Comparison of ENCODE assay signal across 17 cellular contexts in genomic region chr9:122939611-122940010, GRCh38. TPM values are rescaled to one million over a fixed set of nuclear protein-coding genes. Genes with fewer than 3 reads are reported as not detected.
A peak's percentile ranks its signal among the peaks of the same experiment; 100 is the strongest.
DNase-seq lines count a peak whose midpoint lies in the region; ATAC-seq and TF ChIP-seq lines count a peak whose summit lies in the region.
"Had no signal": no experiment of that assay in that cellular context is flagged by ENCODE, and none has a peak within 500 bp of the region (broad histone marks: within the 10 kb centered on the region; RNA-seq: fewer than 3 reads in every experiment).

No MANE protein-coding gene starts in this region.

- H2AFZ ChIP-seq in H9 (ENCODE audit: low read length) = no peak overlapping the region

- no peaks in the 10 kb centered on the region for H3K9me3 ChIP-seq in H9 (ENCODE audit: control insufficient read depth, low read depth, low read length)
- H3K9me3 ChIP-seq: left lung had no signal

- no peak overlapping the region for H2BK20ac ChIP-seq in H9 (ENCODE audit: low read depth, low read length, poor library complexity, severe bottlenecking)

- H3K36me3 Mint-ChIP-seq in activated T-cell treated with anti-CD3 and anti-CD28 coated beads, Interleukin-2, amount 50 U/mL, for 4 hours (ENCODE audit: insufficient read depth) = peaks cover 6% of the 10 kb centered on the region
- peaks cover 6 to 33% (median 26%) of the 10 kb centered on the region in 3 experiments for H3K36me3 Mint-ChIP-seq in H9 (ENCODE audit: insufficient read depth in 1 of 3, low read depth in 3 of 3)
- H3K36me3 Mint-ChIP-seq in activated naive CD4-positive, alpha-beta T cell treated with anti-CD3 and anti-CD28 coated beads, Interleukin-2, amount 50 U/mL, for 72 hours = peaks cover 13 to 14% of the 10 kb centered on the region in 2 donors
- H3K36me3 Mint-ChIP-seq in neural crest cell (ENCODE audit: low read depth) = peaks cover 6% of the 10 kb centered on the region

- H3K27me3 Mint-ChIP-seq in activated T-cell treated with anti-CD3 and anti-CD28 coated beads, Interleukin-2, amount 50 U/mL, for 4 hours (ENCODE audit: low read depth) = no peaks in the 10 kb centered on the region
- no peaks in the 10 kb centered on the region for H3K27me3 Mint-ChIP-seq in H9 (ENCODE audit: low read depth)
- no peaks in the 10 kb centered on the region for H3K27me3 Mint-ChIP-seq in neural crest cell (ENCODE audit: low read depth)

- H2BK120ac ChIP-seq in H9 (ENCODE audit: low read depth, low read length, poor library complexity, severe bottlenecking) = no peak overlapping the region

- no peak overlapping the region for H3K4me2 ChIP-seq in H9 (ENCODE audit: insufficient read depth, insufficient read length, low read length)

- peaks cover 3% of the 10 kb centered on the region for H3K23me2 ChIP-seq in H9 (ENCODE audit: insufficient read length, low read depth, low read length, poor library complexity, severe bottlenecking)

- no peak overlapping the region for H3K18ac ChIP-seq in H9 (ENCODE audit: insufficient read length, low read depth, low read length)

- no peak overlapping the region for H2BK5ac ChIP-seq in H9 (ENCODE audit: insufficient read length, low read length)

- no peak overlapping the region for H3K14ac ChIP-seq in H9 (ENCODE audit: insufficient read depth, low read length)

- no peak overlapping the region for H2AK5ac ChIP-seq in H9 (ENCODE audit: insufficient read length, low read length)

- peak overlapping the region; percentile 72 for H3K27ac ChIP-seq in H9 (ENCODE audit: insufficient read length, low read depth, low read length)
- H3K27ac ChIP-seq: foreskin keratinocyte had no signal

- H3K4ac ChIP-seq in H9 (ENCODE audit: low read depth, low read length) = no peak overlapping the region

- no peak overlapping the region for H2BK15ac ChIP-seq in H9 (ENCODE audit: low read depth, low read length)

- no peaks in the 10 kb centered on the region for H3K79me1 ChIP-seq in H9 (ENCODE audit: insufficient read depth, low read depth, low read length, poor library complexity, severe bottlenecking)

- H3K4me1 Mint-ChIP-seq in activated T-cell treated with anti-CD3 and anti-CD28 coated beads, Interleukin-2, amount 50 U/mL, for 4 hours (ENCODE audit: low read depth) = peaks cover 23% of the 10 kb centered on the region
- H3K4me1 Mint-ChIP-seq in H9 (peaks cover 11 to 17% of the 10 kb centered on the region in 2 experiments), neural crest cell (peaks cover 23% of the 10 kb centered on the region)

- no peak for DNase-seq in activated T-cell treated with anti-CD3 and anti-CD28 coated beads, Interleukin-2, amount 50 U/mL, for 4 hours
- no peak for DNase-seq in activated T-cell treated with anti-CD3 and anti-CD28 coated beads, Interleukin-2, amount 50 U/mL, for 1 hour
- DNase-seq in H9 = no peak
- no peak for DNase-seq in activated naive CD4-positive, alpha-beta T cell treated with anti-CD3 and anti-CD28 coated beads, Interleukin-2, amount 50 U/mL, for 72 hours (ENCODE audit: low spot score in 2 of 2)
- DNase-seq in neural crest cell (ENCODE audit: low read depth, low spot score) = no peak
- no peak for DNase-seq in OCI-M1 (lab: John Stamatoyannopoulos, UW)
- DNase-seq in NCI-H2107 (lab: John Stamatoyannopoulos, UW) = no peak
- DNase-seq in NCI-H748 treated with DMSO at 0.1 percent for 48 hours (lab: John Stamatoyannopoulos, UW) = no peak
- DNase-seq: amniotic stem cell, DMS 273 treated with DMSO at 0.1 percent for 48 hours, foreskin keratinocyte, left lung, NCI-H1436, NCI-H226, substantia nigra had no signal

- no peak overlapping the region for H2BK12ac ChIP-seq in H9 (ENCODE audit: insufficient read length, low read depth, low read length)

- H3K56ac ChIP-seq in H9 (ENCODE audit: insufficient read length, low read depth, low read length) = no peak overlapping the region

- no peak overlapping the region for H3K9ac ChIP-seq in H9 (ENCODE audit: extremely low read depth, insufficient read length, low read length)

- peaks cover 18% of the 10 kb centered on the region; the same call in 1 of the 2 replicates for H3K79me2 ChIP-seq in H9 (ENCODE audit: insufficient read depth, low read length)

- H3K4me3 Mint-ChIP-seq in activated T-cell treated with anti-CD3 and anti-CD28 coated beads, Interleukin-2, amount 50 U/mL, for 4 hours = peak overlapping the region; percentile 51
- H3K4me3 Mint-ChIP-seq in H9 = 0 out of 5 replicates have a peak overlapping the region, but pooled peaks of 1 of the 2 experiments have one; percentile 12
- H3K4me3 Mint-ChIP-seq in neural crest cell = peak overlapping the region; percentile 8

- peaks cover 2% of the 10 kb centered on the region; the same call in 1 of the 2 replicates for H3K4me1 ChIP-seq in H9 (ENCODE audit: insufficient read depth, low read length)

- H4K5ac ChIP-seq in H9 (ENCODE audit: insufficient read length, low read depth, low read length) = no peak overlapping the region

- no peak for TF ChIP-seq CTCF in H9 (conservative IDR thresholded peaks at IDR 0.05)
- TF ChIP-seq CTCF in neural crest cell (conservative IDR thresholded peaks at IDR 0.05) = no peak

- no peak overlapping the region for H3K23ac ChIP-seq in H9 (ENCODE audit: insufficient read length, low read depth, low read length)

- no peak overlapping the region for H3T11ph ChIP-seq in H9 (ENCODE audit: low read length)

- H3K9me3 Mint-ChIP-seq in activated T-cell treated with anti-CD3 and anti-CD28 coated beads, Interleukin-2, amount 50 U/mL, for 4 hours = no peaks in the 10 kb centered on the region
- no peaks in the 10 kb centered on the region for H3K9me3 Mint-ChIP-seq in H9
- no peaks in the 10 kb centered on the region for H3K9me3 Mint-ChIP-seq in activated naive CD4-positive, alpha-beta T cell treated with anti-CD3 and anti-CD28 coated beads, Interleukin-2, amount 50 U/mL, for 72 hours
- H3K9me3 Mint-ChIP-seq in neural crest cell = no peaks in the 10 kb centered on the region

- ATAC-seq in activated T-cell treated with anti-CD3 and anti-CD28 coated beads, Interleukin-2, amount 50 U/mL, for 4 hours = no peak
- ATAC-seq in activated naive CD4-positive, alpha-beta T cell treated with anti-CD3 and anti-CD28 coated beads, Interleukin-2, amount 50 U/mL, for 72 hours = no peak
- ATAC-seq: foreskin keratinocyte, K562, left lung, SK-N-SH treated with all-trans-retinoic acid at 6 μM for 48 hours had no signal

- H4K8ac ChIP-seq in H9 (replicated peaks; ENCODE audit: insufficient read length, low read depth, low read length) = no peak overlapping the region

- no peaks in the 10 kb centered on the region for H4K20me1 ChIP-seq in H9 (ENCODE audit: control insufficient read depth, insufficient read depth, insufficient read length)

- no CpG with 5 or more reads among the region's 4 CpGs for WGBS in H9 (ENCODE audit: extremely low coverage, insufficient read length, low lambda C conversion rate)

- no peak overlapping the region for H4K91ac ChIP-seq in H9 (ENCODE audit: insufficient read length, low read depth, low read length)

- peak overlapping the region in 2 of 3 experiments; percentile 1 to 73; a peak in 2 of 7 replicates for H3K27ac Mint-ChIP-seq in H9
- H3K27ac Mint-ChIP-seq in activated naive CD4-positive, alpha-beta T cell treated with anti-CD3 and anti-CD28 coated beads, Interleukin-2, amount 50 U/mL, for 72 hours = peak overlapping the region; percentile 64 to 78
- H3K27ac Mint-ChIP-seq in neural crest cell (ENCODE audit: unreplicated experiment) = no peak overlapping the region

- H3K27me3 ChIP-seq in H9 (ENCODE audit: insufficient read depth, low read length) = no peaks in the 10 kb centered on the region
- H3K27me3 ChIP-seq: foreskin keratinocyte, left lung had no signal

RNA-seq across cellular contexts. Expression of gene RABGAP1, which starts 1.2 kb away (rescaled TPM):
- 10 to 100 TPM; 14.3 to 17.1 (median 16.7) TPM for total RNA-seq in activated T-cell treated with anti-CD3 and anti-CD28 coated beads, Interleukin-2, amount 50 U/mL, for 4 hours
- total RNA-seq in H9 (2021) (31.6 and 33.5 TPM in 2 replicates), neural crest cell (54.9 and 59.5 TPM in 2 replicates)
- total RNA-seq in activated naive CD4-positive, alpha-beta T cell treated with anti-CD3 and anti-CD28 coated beads, Interleukin-2, amount 50 U/mL, for 72 hours = 10 to 100 TPM; 35.6 to 44.2 TPM

RNA-seq across cellular contexts. Expression of gene ZBTB26, which starts 8.3 kb away (rescaled TPM):
- total RNA-seq in activated T-cell treated with anti-CD3 and anti-CD28 coated beads, Interleukin-2, amount 50 U/mL, for 4 hours = 1 to 10 TPM; 2.9 to 3.5 (median 3.2) TPM
- total RNA-seq in H9 (2021) (5.8 and 6.1 TPM in 2 replicates), neural crest cell (13.2 and 13.5 TPM in 2 replicates)
- total RNA-seq in activated naive CD4-positive, alpha-beta T cell treated with anti-CD3 and anti-CD28 coated beads, Interleukin-2, amount 50 U/mL, for 72 hours = 1 to 10 TPM; 6.6 to 7.7 TPM

RNA-seq across cellular contexts. Expression of gene ZBTB6, which starts 26.5 kb away (rescaled TPM):
- 1 to 10 TPM; 6.3 to 7.2 (median 6.5) TPM for total RNA-seq in activated T-cell treated with anti-CD3 and anti-CD28 coated beads, Interleukin-2, amount 50 U/mL, for 4 hours
- total RNA-seq in H9 (2021) (10.2 and 10.6 TPM in 2 replicates), neural crest cell (8.4 and 9.4 TPM in 2 replicates)
- total RNA-seq in activated naive CD4-positive, alpha-beta T cell treated with anti-CD3 and anti-CD28 coated beads, Interleukin-2, amount 50 U/mL, for 72 hours = 10 to 100 TPM in 1 of 2 donors, 1 to 10 TPM in 1; 8.2 to 18.7 TPM

RNA-seq across cellular contexts. Expression of gene RC3H2, which starts 34.5 kb away (rescaled TPM):
- 10 to 100 TPM; 27.3 to 31.1 (median 28.4) TPM for total RNA-seq in activated T-cell treated with anti-CD3 and anti-CD28 coated beads, Interleukin-2, amount 50 U/mL, for 4 hours
- 49.0 and 49.8 TPM in 2 replicates for total RNA-seq in H9 (2021)
- total RNA-seq in activated naive CD4-positive, alpha-beta T cell treated with anti-CD3 and anti-CD28 coated beads, Interleukin-2, amount 50 U/mL, for 72 hours = 10 to 100 TPM; 30.5 to 38.6 TPM
- total RNA-seq in neural crest cell = 53.5 and 54.1 TPM in 2 replicates
